18 cellular contexts compared by ENCODE assay signal in genomic region chr12:116138380-116138779, GRCh38.
A peak's percentile ranks its signal among the peaks of the same experiment; 100 is the strongest.
DNase-seq lines count a peak whose midpoint lies in the region; ATAC-seq and TF ChIP-seq lines count a peak whose summit lies in the region.
"Had no signal": no experiment of that assay in that cellular context is flagged by ENCODE, and none has a peak within 500 bp of the region (broad histone marks: within the 10 kb centered on the region; RNA-seq: fewer than 3 reads in every experiment).

No MANE protein-coding gene starts in this region.

- H3K4me2 ChIP-seq in mammary epithelial cell (ENCODE audit: insufficient read depth, low read depth, low read length) (peak overlapping the region; percentile 32), mesendoderm (ENCODE audit: low read length) (no peak overlapping the region)

- no peak overlapping the region for H3K4me3 Mint-ChIP-seq in MCF 10A (ENCODE audit: unreplicated experiment)
- no peak overlapping the region for H3K4me3 Mint-ChIP-seq in activated naive CD8-positive, alpha-beta T cell treated with anti-CD3 and anti-CD28 coated beads for 36 hours
- H3K4me3 Mint-ChIP-seq: activated B cell treated with CpG ODN at 0.5 μM for 24 hours had no signal

- H3K9ac ChIP-seq in mammary epithelial cell (ENCODE audit: insufficient read depth, low read length) (no peak overlapping the region), mesendoderm (ENCODE audit: low read length) (no peak overlapping the region)

- 17% methylated on average over 2 of the region's 2 CpGs for WGBS in mammary epithelial cell (ENCODE audit: low coverage, missing lambda C conversion rate)
- WGBS in mesendoderm (ENCODE audit: extremely low coverage, insufficient coverage, low lambda C conversion rate) = no CpG with 5 or more reads among the region's 2 CpGs

- H3K27ac Mint-ChIP-seq in MCF 10A (ENCODE audit: low read depth, unreplicated experiment) = no peak overlapping the region
- H3K27ac Mint-ChIP-seq in activated naive CD8-positive, alpha-beta T cell treated with anti-CD3 and anti-CD28 coated beads for 36 hours = peak overlapping the region; percentile 60
- H3K27ac Mint-ChIP-seq: activated B cell treated with CpG ODN at 0.5 μM for 24 hours had no signal

- no peak overlapping the region for H2BK5ac ChIP-seq in mesendoderm (ENCODE audit: low read length)

- H4K20me1 ChIP-seq in mammary epithelial cell (ENCODE audit: insufficient read depth, low read length) = no peaks in the 10 kb centered on the region

- H3K79me1 ChIP-seq in mesendoderm (ENCODE audit: low read length) = peaks cover 15% of the 10 kb centered on the region

- in situ Hi-C loops in mammary epithelial cell (cut with MboI; ENCODE audit: low sequenced_read_pairs in 2 of 2) = no loop called here

- no peak overlapping the region for H2AK5ac ChIP-seq in mesendoderm (ENCODE audit: low read length)

- intact Hi-C loops in mammary epithelial cell (cut with micrococcal nuclease) = no loop called here
- intact Hi-C loops in MCF 10A (cut with micrococcal nuclease) = no loop called here

- peak overlapping the region; percentile 29 for H3K27ac ChIP-seq in mammary epithelial cell (ENCODE audit: insufficient read depth, low read depth, low read length)
- H3K27ac ChIP-seq in mesendoderm (ENCODE audit: low read depth, low read length) = peak overlapping the region; percentile 11
- H3K27ac ChIP-seq: adrenal gland, coronary artery, esophagus muscularis mucosa, pancreas had no signal

- H3K79me2 ChIP-seq in mammary epithelial cell (ENCODE audit: insufficient read depth, low read length) = peaks cover 94% of the 10 kb centered on the region
- peaks cover 59% of the 10 kb centered on the region for H3K79me2 ChIP-seq in mesendoderm (ENCODE audit: control insufficient read depth, insufficient read depth, low read length)

- peaks cover 51% of the 10 kb centered on the region for H3K4me1 Mint-ChIP-seq in MCF 10A (ENCODE audit: insufficient read depth, unreplicated experiment)
- peaks cover 70% of the 10 kb centered on the region for H3K4me1 Mint-ChIP-seq in activated naive CD8-positive, alpha-beta T cell treated with anti-CD3 and anti-CD28 coated beads for 36 hours

- no peak overlapping the region for H4K8ac ChIP-seq in mesendoderm (ENCODE audit: low read depth, low read length)

- H3K4me1 ChIP-seq in mammary epithelial cell (ENCODE audit: insufficient read depth, low read length) (peaks cover 42% of the 10 kb centered on the region), mesendoderm (ENCODE audit: control insufficient read depth, low read depth, low read length) (peaks cover 5% of the 10 kb centered on the region)

- CTCF ChIA-PET in mammary epithelial cell (lab: Charles Lee; ENCODE audit: low non-redundant PET) (interaction anchor here (0.6 kb wide), 2 partner anchors 33 to 111 kb away, joined by 4 to 6 read pairs; no protein-coding TSS in a partner anchor), MCF 10A (lab: Yijun Ruan, JAX) (interaction anchor here (0.5 to 1.2 kb wide), 3 partner anchors 73 to 141 kb away, joined by 3 read pairs; no protein-coding TSS in a partner anchor)

- H3K27me3 ChIP-seq in mammary epithelial cell (ENCODE audit: insufficient read depth, low read length) (no peaks in the 10 kb centered on the region), mesendoderm (ENCODE audit: insufficient read depth, low read length, poor library complexity) (no peaks in the 10 kb centered on the region)
- H3K27me3 ChIP-seq: adrenal gland, esophagus muscularis mucosa, pancreas had no signal

- no peak for TF ChIP-seq CTCF in mammary epithelial cell (conservative IDR thresholded peaks at IDR 0.05 in 1 of 2, IDR thresholded peaks at IDR 0.05 in 1 of 2; ENCODE audit: extremely low read depth in 1 of 2, insufficient read depth in 1 of 2, low read depth in 1 of 2, low read length in 2 of 2)
- no peak for TF ChIP-seq CTCF in MCF 10A (IDR thresholded peaks at IDR 0.05; ENCODE audit: unreplicated experiment)

- H3K36me3 Mint-ChIP-seq in MCF 10A (ENCODE audit: insufficient read depth, unreplicated experiment) = no peaks in the 10 kb centered on the region
- peaks cover 6% of the 10 kb centered on the region for H3K36me3 Mint-ChIP-seq in activated naive CD8-positive, alpha-beta T cell treated with anti-CD3 and anti-CD28 coated beads for 36 hours

- H3K27me3 Mint-ChIP-seq in MCF 10A (ENCODE audit: insufficient read depth, unreplicated experiment) = no peaks in the 10 kb centered on the region
- H3K27me3 Mint-ChIP-seq in activated naive CD8-positive, alpha-beta T cell treated with anti-CD3 and anti-CD28 coated beads for 36 hours = no peaks in the 10 kb centered on the region
- H3K27me3 Mint-ChIP-seq: activated B cell treated with CpG ODN at 0.5 μM for 24 hours had no signal

- dilution Hi-C loops in mammary epithelial cell (cut with HindIII; ENCODE audit: low sequenced_read_pairs) = no loop called here

- no peak overlapping the region for H2BK15ac ChIP-seq in mesendoderm (replicated peaks; ENCODE audit: low read depth)

- no peak overlapping the region for H2BK120ac ChIP-seq in mesendoderm (ENCODE audit: low read depth, low read length)

- no peak for ATAC-seq in HG03439 (IDR thresholded peaks at IDR 0.05; ENCODE audit: unreplicated experiment)

- no TSS peak for BruUV-seq in mammary epithelial cell (replicated peaks; lab: Mats Ljungman, UMichigan)
- BruUV-seq in MCF 10A (replicated peaks; lab: Mats Ljungman, UMichigan) = no TSS peak

- H3K4me3 ChIP-seq in mammary epithelial cell (replicated peaks in 1 of 3; ENCODE audit: insufficient read depth in 1 of 3, low read depth in 2 of 3, low read length in 3 of 3) (no peak overlapping the region), mesendoderm (ENCODE audit: low read length) (no peak overlapping the region)
- H3K4me3 ChIP-seq: adrenal gland, coronary artery, esophagus muscularis mucosa, lung, pancreas had no signal

- no peak overlapping the region for H2AFZ ChIP-seq in mammary epithelial cell (ENCODE audit: low read depth, low read length)

- no peak overlapping the region for H3K56ac ChIP-seq in mesendoderm (ENCODE audit: low read length)

- no peak overlapping the region for H3K4ac ChIP-seq in mesendoderm (ENCODE audit: low read depth, low read length)

- POLR2A ChIA-PET in MCF 10A (lab: Yijun Ruan, JAX) = interaction anchor here (1.4 to 2.5 kb wide), 2 partner anchors 9 to 26 kb away, joined by 3 to 8 read pairs; no protein-coding TSS in a partner anchor

- H3K36me3 ChIP-seq in mammary epithelial cell (ENCODE audit: insufficient read depth, low read length) (no peaks in the 10 kb centered on the region), mesendoderm (ENCODE audit: control insufficient read depth, insufficient read depth, low read length) (no peaks in the 10 kb centered on the region)
- H3K36me3 ChIP-seq: adrenal gland, esophagus muscularis mucosa, pancreas had no signal

- H4K5ac ChIP-seq in mesendoderm (ENCODE audit: low read length) = no peak overlapping the region

- no peak overlapping the region for H3K18ac ChIP-seq in mesendoderm (ENCODE audit: low read length)

- H3K9me3 Mint-ChIP-seq in MCF 10A (ENCODE audit: unreplicated experiment) = no peaks in the 10 kb centered on the region
- H3K9me3 Mint-ChIP-seq in activated naive CD8-positive, alpha-beta T cell treated with anti-CD3 and anti-CD28 coated beads for 36 hours = no peaks in the 10 kb centered on the region
- H3K9me3 Mint-ChIP-seq: activated B cell treated with CpG ODN at 0.5 μM for 24 hours had no signal

- DNase-seq in mammary epithelial cell (no peak), MCF 10A (ENCODE audit: unreplicated experiment) (no peak), mesendoderm (no peak), GF-D8 (lab: John Stamatoyannopoulos, UW) (no peak), NCI-H1048 (lab: John Stamatoyannopoulos, UW) (no peak), NCI-H2171 treated with DMSO at 0.1 percent for 48 hours (lab: John Stamatoyannopoulos, UW) (no peak)
- no peak for DNase-seq in activated naive CD8-positive, alpha-beta T cell treated with anti-CD3 and anti-CD28 coated beads for 36 hours
- DNase-seq: activated B cell treated with CpG ODN at 0.5 μM for 24 hours; adrenal gland; NCI-H1105 treated with DMSO at 0.1 percent for 48 hours; NCI-H226; pancreas; stimulated activated CD4-positive, alpha-beta T cell treated with anti-CD3 and anti-CD28 coated beads, Interleukin-12 subunit alpha, Interleukin-12 subunit beta, amount 100 ng/mL, for 4 hours; substantia nigra had no signal

- no peaks in the 10 kb centered on the region for H3K9me3 ChIP-seq in mammary epithelial cell (replicated peaks; ENCODE audit: insufficient read depth, low read length)
- H3K9me3 ChIP-seq: adrenal gland, esophagus muscularis mucosa, pancreas had no signal

- H3K23ac ChIP-seq in mesendoderm (ENCODE audit: low read length) = no peak overlapping the region
